ENCODE assay signal across 24 cellular contexts in the genomic region with DNA sequence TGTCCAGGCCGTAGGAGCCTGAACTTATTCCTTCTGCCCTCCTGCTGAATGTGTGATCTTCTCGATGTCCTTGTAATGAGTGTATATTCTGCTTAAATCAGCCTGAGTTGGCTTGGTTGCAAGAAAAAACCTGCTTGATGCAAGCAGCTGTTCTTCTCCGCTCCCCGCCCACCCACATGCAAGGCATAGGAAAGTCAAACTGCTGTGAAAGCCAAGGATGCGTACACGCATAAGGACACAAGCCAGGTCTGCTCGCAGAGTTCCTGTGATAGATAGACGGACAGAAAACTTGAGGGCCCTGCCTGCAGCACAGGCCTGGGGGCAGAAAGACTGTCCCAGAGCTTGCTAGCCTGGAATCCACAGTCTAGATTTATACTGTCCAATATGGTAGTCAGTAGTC.
"Had no signal": no experiment of that assay in that cellular context is flagged by ENCODE, and none has a peak within 500 bp of the region (broad histone marks: within the 10 kb centered on the region; RNA-seq: fewer than 3 reads in every experiment).

No MANE protein-coding gene starts in this region.

- H3K4me1 ChIP-seq: prostate gland, uterus had no signal

- DNase-seq: hippocampal formation; kidney; left ventricle myocardium inferior; midbrain; naive thymus-derived CD8-positive, alpha-beta T cell; ovary; retina; right cardiac atrium; small intestine; spleen; stimulated activated CD4-positive, alpha-beta T cell treated with anti-CD3 and anti-CD28 coated beads, Interleukin-1b, Interleukin-23, amount 100 ng/mL, for 48 hours; stimulated activated CD4-positive, alpha-beta T cell treated with anti-CD3 and anti-CD28 coated beads, Interleukin-2, amount 100 ng/mL, for 48 hours; stimulated activated CD4-positive, alpha-beta T cell treated with anti-CD3 and anti-CD28 coated beads, Interleukin-4, amount 100 ng/mL, for 4 hours; stimulated activated CD8-positive, alpha-beta memory T cell treated with anti-CD3 and anti-CD28 coated beads, Interleukin-4, amount 100 ng/mL, for 48 hours; stimulated activated naive CD4-positive, alpha-beta T cell treated with Interleukin-2 at 50 U/mL for 16 hours; stimulated activated naive CD8-positive, alpha-beta T cell treated with anti-CD3 and anti-CD28 coated beads, Interleukin-15, amount 100 ng/mL, for 72 hours; substantia nigra; uterus had no signal

- H3K27me3 ChIP-seq: ovary, uterus had no signal

- ATAC-seq: naive thymus-derived CD8-positive, alpha-beta T cell; right cardiac atrium; sciatic nerve; stimulated activated memory B cell treated with anti-CD40 and anti-IgM and Interleukin-4, amounts not matched to agents 10 μg/mL and 1 μg/mL and 100 μg/mL, for 72 hours; stimulated activated naive CD8-positive, alpha-beta T cell treated with anti-CD3 and anti-CD28 coated beads, Interleukin-15, amount 100 ng/mL, for 72 hours had no signal

- H3K4me3 ChIP-seq: left ventricle myocardium inferior, lung, ovary, prostate gland, spleen, tibial nerve, uterus had no signal

- H3K27ac ChIP-seq: left ventricle myocardium inferior, neutrophil, ovary, prostate gland, spleen, tibial nerve, uterus had no signal

- H3K36me3 ChIP-seq: left ventricle myocardium inferior, neutrophil, ovary, prostate gland, spleen, tibial nerve, uterus had no signal

- H3K9me3 ChIP-seq: left ventricle myocardium inferior, neutrophil, ovary, prostate gland, spleen, tibial nerve, uterus had no signal
